8 cellular contexts compared by ENCODE assay signal in the genomic region with DNA sequence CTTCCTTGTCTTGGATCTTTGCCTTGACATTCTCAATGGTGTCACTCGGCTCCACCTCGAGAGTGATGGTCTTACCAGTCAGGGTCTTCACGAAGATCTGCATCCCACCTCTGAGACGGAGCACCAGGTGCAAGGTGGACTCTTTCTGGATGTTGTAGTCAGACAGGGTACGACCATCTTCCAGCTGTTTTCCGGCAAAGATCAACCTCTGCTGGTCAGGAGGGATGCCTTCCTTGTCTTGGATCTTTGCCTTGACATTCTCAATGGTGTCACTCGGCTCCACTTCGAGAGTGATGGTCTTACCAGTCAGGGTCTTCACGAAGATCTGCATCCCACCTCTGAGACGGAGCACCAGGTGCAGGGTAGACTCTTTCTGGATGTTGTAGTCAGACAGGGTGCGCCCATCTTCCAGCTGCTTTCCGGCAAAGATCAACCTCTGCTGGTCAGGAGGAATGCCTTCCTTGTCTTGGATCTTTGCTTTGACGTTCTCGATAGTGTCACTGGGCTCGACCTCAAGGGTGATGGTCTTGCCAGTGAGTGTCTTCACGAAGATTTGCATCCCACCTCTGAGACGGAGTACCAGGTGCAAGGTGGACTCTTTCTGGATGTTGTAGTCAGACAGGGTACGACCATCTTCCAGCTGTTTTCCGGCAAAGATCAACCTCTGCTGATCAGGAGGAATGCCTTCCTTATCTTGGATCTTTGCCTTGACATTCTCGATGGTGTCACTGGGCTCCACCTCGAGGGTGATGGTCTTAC. TPM values are rescaled to one million over a fixed set of nuclear protein-coding genes. Genes with fewer than 3 reads are reported as not detected.
DNase-seq lines count a peak whose midpoint lies in the region; ATAC-seq and TF ChIP-seq lines count a peak whose summit lies in the region.
"Not testable (repeated sequence)": the region's sequence is repeated elsewhere in the genome, so short reads cannot be mapped to it uniquely, and the experiment has no call there.

No MANE protein-coding gene starts in this region.

- peak overlapping the region; percentile 100 for H3K4me3 Mint-ChIP-seq in activated B cell treated with CpG ODN at 0.5 μM for 24 hours
- peak overlapping the region; percentile 100 for H3K4me3 Mint-ChIP-seq in endothelial cell (ENCODE audit: unreplicated experiment)
- H3K4me3 Mint-ChIP-seq in neural crest cell: peak overlapping the region; percentile 100
- H3K4me3 Mint-ChIP-seq in stimulated activated naive CD8-positive, alpha-beta T cell treated with anti-CD3 and anti-CD28 coated beads, Interleukin-15, Interleukin-2, amounts not matched to agents 100 ng/mL and 50 ng/mL, for 24 hours: peak overlapping the region; percentile 97

- intact Hi-C loops in IMR-90 (cut with micrococcal nuclease): not testable (repeated sequence)
- intact Hi-C loops in activated B cell treated with CpG ODN at 0.5 μM for 24 hours (cut with micrococcal nuclease): loop anchor here (5.0 kb wide), 1 partner anchor 200 kb away; no protein-coding TSS in a partner anchor

- not testable (repeated sequence) for H2BK5ac ChIP-seq in IMR-90 (ENCODE audit: low read depth, low read length, poor library complexity, severe bottlenecking)

- BruUV-seq in IMR-90 (replicated peaks; lab: Mats Ljungman, UMichigan): TSS peak; percentile 58

- not testable (repeated sequence) for H2BK15ac ChIP-seq in IMR-90 (ENCODE audit: low read depth, low read length)

- not testable (repeated sequence) for TF ChIP-seq CTCF in BJ (IDR thresholded peaks at IDR 0.05; ENCODE audit: insufficient read depth, low read depth, low read length); IMR-90 (conservative IDR thresholded peaks at IDR 0.05; ENCODE audit: low read depth, low read length); activated B cell treated with CpG ODN at 0.5 μM for 24 hours (IDR thresholded peaks at IDR 0.05); astrocyte of the cerebellum (IDR thresholded peaks at IDR 0.05; ENCODE audit: low read depth, low read length, missing control alignments); endothelial cell (IDR thresholded peaks at IDR 0.05; ENCODE audit: unreplicated experiment); kidney epithelial cell (IDR thresholded peaks at IDR 0.05; ENCODE audit: insufficient read depth, low read length, poor library complexity, severe bottlenecking); neural crest cell (conservative IDR thresholded peaks at IDR 0.05)

- in situ Hi-C loops in IMR-90 (cut with MboI; ENCODE audit: low sequenced_read_pairs); astrocyte of the cerebellum (cut with HindIII; ENCODE audit: low sequenced_read_pairs): not testable (repeated sequence)

- not testable (repeated sequence) for H3K23ac ChIP-seq in IMR-90 (ENCODE audit: low read depth, low read length)

- TF ChIP-seq POLR2A in IMR-90 (IDR thresholded peaks at IDR 0.05; ENCODE audit: low read depth, low read length): not testable (repeated sequence)

- not testable (repeated sequence) for H3K27me3 Mint-ChIP-seq in activated B cell treated with CpG ODN at 0.5 μM for 24 hours; stimulated activated naive CD8-positive, alpha-beta T cell treated with anti-CD3 and anti-CD28 coated beads, Interleukin-15, Interleukin-2, amounts not matched to agents 100 ng/mL and 50 ng/mL, for 24 hours
- peaks cover 33% of the 10 kb centered on the region for H3K27me3 Mint-ChIP-seq in endothelial cell (ENCODE audit: unreplicated experiment)
- peaks cover 16% of the 10 kb centered on the region for H3K27me3 Mint-ChIP-seq in neural crest cell (ENCODE audit: low read depth)

- DNase-seq in BJ (ENCODE audit: low read depth); IMR-90; activated B cell treated with CpG ODN at 0.5 μM for 24 hours; astrocyte of the cerebellum (ENCODE audit: low read depth); endothelial cell (ENCODE audit: low spot score); kidney epithelial cell (ENCODE audit: low read depth); neural crest cell (ENCODE audit: low read depth, low spot score): not testable (repeated sequence)

- not testable (repeated sequence) for H3K4me1 ChIP-seq in IMR-90 (ENCODE audit: control insufficient read depth, insufficient read depth, low read length)

- H2BK20ac ChIP-seq in IMR-90 (ENCODE audit: low read depth, low read length): not testable (repeated sequence)

- H3K9ac ChIP-seq in IMR-90 (ENCODE audit: low read depth, low read length): peak overlapping the region; percentile 7; the same call in 1 of the 2 replicates

- not testable (repeated sequence) for H3K18ac ChIP-seq in IMR-90 (ENCODE audit: low read depth, low read length)

- not testable (repeated sequence) for H2AK9ac ChIP-seq in IMR-90 (replicated peaks; ENCODE audit: low read depth, low read length, poor library complexity)

- H3K9me1 ChIP-seq in IMR-90 (ENCODE audit: insufficient read depth, low read length): peaks cover 15% of the 10 kb centered on the region

- peak overlapping the region; percentile 74 for H3K4me2 ChIP-seq in IMR-90 (ENCODE audit: low read depth, low read length)

- H3K79me1 ChIP-seq in IMR-90 (ENCODE audit: low read depth in 1 of 2, low read length in 2 of 2): peaks cover 7 to 24% of the 10 kb centered on the region in 2 experiments; a peak in 3 of 4 replicates

- H4K20me1 ChIP-seq in IMR-90 (ENCODE audit: insufficient read depth, low read length): peaks cover 56% of the 10 kb centered on the region

- dilution Hi-C loops in IMR-90 (cut with HindIII; ENCODE audit: low sequenced_read_pairs, unreplicated experiment): not testable (repeated sequence)

- TF ChIP-seq RAD21 in IMR-90 (IDR thresholded peaks at IDR 0.05; ENCODE audit: low read length): not testable (repeated sequence)

- WGBS in IMR-90 (ENCODE audit: extremely low coverage in 2 of 2, insufficient read length in 1 of 2), 2 experiments: no CpG with 5 or more reads among the region's 21 CpGs

- H3K36me3 Mint-ChIP-seq in activated B cell treated with CpG ODN at 0.5 μM for 24 hours (ENCODE audit: low read depth) (peaks cover 42% of the 10 kb centered on the region), endothelial cell (ENCODE audit: low read depth, unreplicated experiment) (peaks cover 37% of the 10 kb centered on the region), neural crest cell (ENCODE audit: low read depth) (peaks cover 33% of the 10 kb centered on the region)
- peaks cover 42% of the 10 kb centered on the region for H3K36me3 Mint-ChIP-seq in stimulated activated naive CD8-positive, alpha-beta T cell treated with anti-CD3 and anti-CD28 coated beads, Interleukin-15, Interleukin-2, amounts not matched to agents 100 ng/mL and 50 ng/mL, for 24 hours (ENCODE audit: low read depth)

- not testable (repeated sequence) for H3K14ac ChIP-seq in IMR-90 (replicated peaks; ENCODE audit: low read depth, low read length)

- not testable (repeated sequence) for H3K4ac ChIP-seq in IMR-90 (ENCODE audit: low read depth, low read length)

- not testable (repeated sequence) for H3K9me3 ChIP-seq in IMR-90 (ENCODE audit: control insufficient read depth, insufficient read depth, low read length)

- POLR2A ChIA-PET in BJ (lab: Charles Lee): interaction anchor here (0.7 kb wide), 1 partner anchor 84 kb away, joined by 10 read pairs; no protein-coding TSS in a partner anchor
- POLR2A ChIA-PET in IMR-90 (lab: Charles Lee; ENCODE audit: unreplicated experiment): interaction anchor here (0.6 kb wide), 1 partner anchor 270 kb away, joined by 5 read pairs; no protein-coding TSS in a partner anchor
- POLR2A ChIA-PET in activated B cell treated with CpG ODN at 0.5 μM for 24 hours (lab: Charles Lee): interaction anchor here (7.3 to 20.6 kb wide), 2 partner anchors 13 to 25 kb away, joined by 174 to 590 read pairs; no protein-coding TSS in a partner anchor

- H3K56ac ChIP-seq in IMR-90 (ENCODE audit: extremely low read depth, insufficient read depth, low read length): not testable (repeated sequence)

- H3K4me1 Mint-ChIP-seq in activated B cell treated with CpG ODN at 0.5 μM for 24 hours (peaks cover 67% of the 10 kb centered on the region), endothelial cell (ENCODE audit: unreplicated experiment) (peaks cover 50% of the 10 kb centered on the region), neural crest cell (peaks cover 73% of the 10 kb centered on the region)
- H3K4me1 Mint-ChIP-seq in stimulated activated naive CD8-positive, alpha-beta T cell treated with anti-CD3 and anti-CD28 coated beads, Interleukin-15, Interleukin-2, amounts not matched to agents 100 ng/mL and 50 ng/mL, for 24 hours (ENCODE audit: low read depth): peaks cover 72% of the 10 kb centered on the region

- H3K4me3 ChIP-seq in BJ (ENCODE audit: low read depth, low read length): peak overlapping the region; percentile 83
- peak overlapping the region; percentile 69 for H3K4me3 ChIP-seq in IMR-90 (ENCODE audit: insufficient read depth, low read depth, low read length)
- H3K4me3 ChIP-seq in astrocyte of the cerebellum (ENCODE audit: low read depth, low read length): peak overlapping the region; percentile 100
- H3K4me3 ChIP-seq in kidney epithelial cell (ENCODE audit: low read depth, low read length): peak overlapping the region; percentile 100

- not testable (repeated sequence) for H2AFZ ChIP-seq in IMR-90 (replicated peaks; ENCODE audit: low read length, poor library complexity)

- CTCF ChIA-PET in BJ (lab: Yijun Ruan, JAX): interaction anchor here (4.0 kb wide), 1 partner anchor 28 kb away, joined by 31 read pairs; no protein-coding TSS in a partner anchor
- CTCF ChIA-PET in IMR-90 (lab: Yijun Ruan, JAX): not testable (repeated sequence)
- CTCF ChIA-PET in activated B cell treated with CpG ODN at 0.5 μM for 24 hours (lab: Charles Lee): interaction anchor here (1.5 to 11.3 kb wide), 2 partner anchors 9 to 25 kb away, joined by 6 to 177 read pairs; no protein-coding TSS in a partner anchor

- not testable (repeated sequence) for H4K91ac ChIP-seq in IMR-90 (ENCODE audit: insufficient read depth, low read depth, low read length)

- H2BK120ac ChIP-seq in IMR-90 (ENCODE audit: low read depth, low read length): not testable (repeated sequence)

- not testable (repeated sequence) for ATAC-seq in IMR-90 (ENCODE audit: low read depth); activated B cell treated with CpG ODN at 0.5 μM for 24 hours (ENCODE audit: low read depth)

- H3K27ac Mint-ChIP-seq in activated B cell treated with CpG ODN at 0.5 μM for 24 hours; neural crest cell (ENCODE audit: unreplicated experiment): not testable (repeated sequence)
- peak overlapping the region; percentile 100 for H3K27ac Mint-ChIP-seq in endothelial cell (ENCODE audit: unreplicated experiment)
- H3K27ac Mint-ChIP-seq in stimulated activated naive CD8-positive, alpha-beta T cell treated with anti-CD3 and anti-CD28 coated beads, Interleukin-15, Interleukin-2, amounts not matched to agents 100 ng/mL and 50 ng/mL, for 24 hours: peak overlapping the region; percentile 100

- not testable (repeated sequence) for H4K5ac ChIP-seq in IMR-90 (ENCODE audit: low read depth, low read length)

- not testable (repeated sequence) for H3K36me3 ChIP-seq in BJ (ENCODE audit: control insufficient read depth, insufficient read depth, low read length); kidney epithelial cell (ENCODE audit: control insufficient read depth, insufficient read depth, low read length)
- peaks cover 25% of the 10 kb centered on the region for H3K36me3 ChIP-seq in IMR-90 (ENCODE audit: control insufficient read depth, insufficient read depth, low read length)

- H3K27me3 ChIP-seq in BJ (ENCODE audit: control insufficient read depth, insufficient read depth, low read length); IMR-90 (ENCODE audit: control insufficient read depth, insufficient read depth, low read length); kidney epithelial cell (ENCODE audit: control insufficient read depth, insufficient read depth, low read length): not testable (repeated sequence)

- H2AK5ac ChIP-seq in IMR-90 (ENCODE audit: low read depth, low read length): not testable (repeated sequence)

- H3K27ac ChIP-seq in IMR-90 (ENCODE audit: insufficient read depth, low read length): not testable (repeated sequence)

- H3K9me3 Mint-ChIP-seq in activated B cell treated with CpG ODN at 0.5 μM for 24 hours; endothelial cell (ENCODE audit: unreplicated experiment); neural crest cell; stimulated activated naive CD8-positive, alpha-beta T cell treated with anti-CD3 and anti-CD28 coated beads, Interleukin-15, Interleukin-2, amounts not matched to agents 100 ng/mL and 50 ng/mL, for 24 hours: not testable (repeated sequence)

- H4K8ac ChIP-seq in IMR-90 (ENCODE audit: low read depth in 2 of 2, low read length in 2 of 2): not testable (repeated sequence)

RNA-seq across cellular contexts. Expression of a gene that starts 1.7 kb away (rescaled TPM):
- polyA plus RNA-seq in BJ (2011; rRNA removed) (1,715 and 2,374 TPM in 2 replicates), IMR-90 (2012; rRNA removed) (2,042 and 2,259 TPM in 2 replicates)
- polyA minus RNA-seq in BJ (2011; rRNA and poly(A)+ RNA removed): 607 and 730 TPM in 2 replicates
- total RNA-seq in IMR-90 (2012; rRNA removed) (2,742 and 4,320 TPM in 2 replicates), activated B cell treated with CpG ODN at 0.5 μM for 24 hours (847 and 865 TPM in 2 replicates), endothelial cell (ENCODE audit: unreplicated experiment) (765 TPM), kidney epithelial cell (1,369 and 1,432 TPM in 2 replicates), neural crest cell (673 and 687 TPM in 2 replicates)
- 1,014 and 1,274 TPM in 2 replicates for polyA plus RNA-seq in IMR-90 (2012; cell fraction: cytosol; rRNA removed)
- polyA plus RNA-seq in IMR-90 (2012; cell fraction: nucleus; rRNA removed; ENCODE audit: low replicate concordance): 915 and 1,106 TPM in 2 replicates

RNA-seq across cellular contexts. Expression of a gene that starts 49.0 kb away (rescaled TPM):
- polyA plus RNA-seq in BJ (2011; rRNA removed) (12.6 and 38.4 TPM in 2 replicates), IMR-90 (2012; rRNA removed) (24.8 and 27.0 TPM in 2 replicates)
- polyA minus RNA-seq in BJ (2011; rRNA and poly(A)+ RNA removed): 20.5 and 24.2 TPM in 2 replicates
- total RNA-seq in IMR-90 (2012; rRNA removed) (3.0 and 3.6 TPM in 2 replicates), activated B cell treated with CpG ODN at 0.5 μM for 24 hours (39.3 and 40.8 TPM in 2 replicates), endothelial cell (ENCODE audit: unreplicated experiment) (16.9 TPM), kidney epithelial cell (30.0 and 36.1 TPM in 2 replicates), neural crest cell (50.9 and 54.8 TPM in 2 replicates)
- polyA plus RNA-seq in IMR-90 (2012; cell fraction: cytosol; rRNA removed): 20.5 and 47.8 TPM in 2 replicates
- 36.2 and 109 TPM in 2 replicates for polyA plus RNA-seq in IMR-90 (2012; cell fraction: nucleus; rRNA removed; ENCODE audit: low replicate concordance)
